12 cellular contexts compared by ENCODE assay signal in genomic region chr1:168235548-168235885, GRCh38. TPM values are rescaled to one million over a fixed set of nuclear protein-coding genes. Genes with fewer than 3 reads are reported as not detected.
DNase-seq lines count a peak whose midpoint lies in the region; ATAC-seq and TF ChIP-seq lines count a peak whose summit lies in the region.
"Had no signal": no experiment of that assay in that cellular context is flagged by ENCODE, and none has a peak within 500 bp of the region (broad histone marks: within the 10 kb centered on the region; RNA-seq: fewer than 3 reads in every experiment).

No MANE protein-coding gene starts in this region.

- peak; percentile 1 to 11 for ATAC-seq in activated T-cell treated with anti-CD3 and anti-CD28 coated beads, Interleukin-2, amount 50 U/mL, for 72 hours (replicated peaks in 1 of 2)
- no peak for ATAC-seq in activated T-cell treated with anti-CD3 and anti-CD28 coated beads, Interleukin-2, amount 50 U/mL, for 4 hours
- ATAC-seq in HG03378 (IDR thresholded peaks at IDR 0.05; ENCODE audit: unreplicated experiment) (peak; percentile 27), thoracic aorta (ENCODE audit: insufficient number of reproducible peaks, low FRiP score, low read depth) (no peak)
- ATAC-seq in effector memory CD8-positive, alpha-beta T cell (replicated peaks) = peak; percentile 27

- H3K4me1 ChIP-seq in thoracic aorta (ENCODE audit: control insufficient read depth in 1 of 2, low read depth in 2 of 2) = peaks cover 23 to 50% of the 10 kb centered on the region in 2 donors

- TF ChIP-seq CTCF in thoracic aorta (IDR thresholded peaks at IDR 0.05) = no peak
- TF ChIP-seq CTCF in GM10248 (IDR thresholded peaks at IDR 0.05; ENCODE audit: control extremely low read depth, extremely low read depth, low read depth, missing control alignments) = no peak

- H3K27me3 ChIP-seq in thoracic aorta (replicated peaks; ENCODE audit: insufficient read depth) = no peaks in the 10 kb centered on the region

- peak overlapping the region; percentile 35 for H3K4me3 ChIP-seq in thoracic aorta
- H3K4me3 ChIP-seq: mucosa of descending colon had no signal

- peaks cover 60% of the 10 kb centered on the region for H3K4me1 Mint-ChIP-seq in activated T-cell treated with anti-CD3 and anti-CD28 coated beads, Interleukin-2, amount 50 U/mL, for 72 hours (ENCODE audit: low read depth)
- H3K4me1 Mint-ChIP-seq in activated T-cell treated with anti-CD3 and anti-CD28 coated beads, Interleukin-2, amount 50 U/mL, for 4 hours (ENCODE audit: low read depth) = peaks cover 60% of the 10 kb centered on the region
- peaks cover 39 to 66% of the 10 kb centered on the region in 2 donors for H3K4me1 Mint-ChIP-seq in effector memory CD8-positive, alpha-beta T cell (ENCODE audit: low read depth in 2 of 2)

- H3K36me3 ChIP-seq in thoracic aorta = peaks cover 50% of the 10 kb centered on the region

- H3K9me3 Mint-ChIP-seq in activated T-cell treated with anti-CD3 and anti-CD28 coated beads, Interleukin-2, amount 50 U/mL, for 72 hours = peaks cover 0 to 2% of the 10 kb centered on the region in 2 donors
- H3K9me3 Mint-ChIP-seq in activated T-cell treated with anti-CD3 and anti-CD28 coated beads, Interleukin-2, amount 50 U/mL, for 4 hours = no peaks in the 10 kb centered on the region
- H3K9me3 Mint-ChIP-seq in effector memory CD8-positive, alpha-beta T cell = no peaks in the 10 kb centered on the region
- H3K9me3 Mint-ChIP-seq: activated CD4-positive, alpha-beta T cell treated with anti-CD3 and anti-CD28 coated beads, Interleukin-2, amount 10 ng/mL, durations not matched to agents 7 days and 5 days; stimulated activated naive B cell treated with anti-CD40 and anti-IgM and Interleukin-4, amounts not matched to agents 10 μg/mL and 1 μg/mL and 100 μg/mL, for 72 hours had no signal

- H3K36me3 Mint-ChIP-seq in activated T-cell treated with anti-CD3 and anti-CD28 coated beads, Interleukin-2, amount 50 U/mL, for 72 hours (ENCODE audit: insufficient read depth in 2 of 2) = peaks cover 18 to 61% of the 10 kb centered on the region in 2 donors
- H3K36me3 Mint-ChIP-seq in activated T-cell treated with anti-CD3 and anti-CD28 coated beads, Interleukin-2, amount 50 U/mL, for 4 hours (ENCODE audit: insufficient read depth) = peaks cover 73% of the 10 kb centered on the region
- H3K36me3 Mint-ChIP-seq in effector memory CD8-positive, alpha-beta T cell (ENCODE audit: insufficient read depth) = peaks cover 77% of the 10 kb centered on the region

- peak overlapping the region; percentile 61 to 93 for H3K4me3 Mint-ChIP-seq in activated T-cell treated with anti-CD3 and anti-CD28 coated beads, Interleukin-2, amount 50 U/mL, for 72 hours
- H3K4me3 Mint-ChIP-seq in activated T-cell treated with anti-CD3 and anti-CD28 coated beads, Interleukin-2, amount 50 U/mL, for 4 hours = no peak overlapping the region
- no peak overlapping the region for H3K4me3 Mint-ChIP-seq in effector memory CD8-positive, alpha-beta T cell
- H3K4me3 Mint-ChIP-seq: activated CD4-positive, alpha-beta T cell treated with anti-CD3 and anti-CD28 coated beads, Interleukin-2, amount 10 ng/mL, durations not matched to agents 7 days and 5 days; stimulated activated naive B cell treated with anti-CD40 and anti-IgM and Interleukin-4, amounts not matched to agents 10 μg/mL and 1 μg/mL and 100 μg/mL, for 72 hours had no signal

- no peaks in the 10 kb centered on the region for H3K9me3 ChIP-seq in thoracic aorta
- H3K9me3 ChIP-seq: mucosa of descending colon had no signal

- H3K27ac ChIP-seq in thoracic aorta = peak overlapping the region; percentile 51 to 63
- H3K27ac ChIP-seq: HL-60 had no signal

- POLR2A ChIA-PET in GM10248 (lab: Yijun Ruan, JAX) = interaction anchor here (0.5 to 1.4 kb wide), 3 partner anchors 8 to 519 kb away, joined by 3 read pairs; no protein-coding TSS in a partner anchor

- H3K27ac Mint-ChIP-seq in activated T-cell treated with anti-CD3 and anti-CD28 coated beads, Interleukin-2, amount 50 U/mL, for 72 hours = peak overlapping the region; percentile 78
- peak overlapping the region; percentile 6 to 53 for H3K27ac Mint-ChIP-seq in effector memory CD8-positive, alpha-beta T cell
- H3K27ac Mint-ChIP-seq: activated CD4-positive, alpha-beta T cell treated with anti-CD3 and anti-CD28 coated beads, Interleukin-2, amount 10 ng/mL, durations not matched to agents 7 days and 5 days; stimulated activated naive B cell treated with anti-CD40 and anti-IgM and Interleukin-4, amounts not matched to agents 10 μg/mL and 1 μg/mL and 100 μg/mL, for 72 hours had no signal

- no peaks in the 10 kb centered on the region for H3K27me3 Mint-ChIP-seq in activated T-cell treated with anti-CD3 and anti-CD28 coated beads, Interleukin-2, amount 50 U/mL, for 72 hours (ENCODE audit: low read depth)
- H3K27me3 Mint-ChIP-seq in activated T-cell treated with anti-CD3 and anti-CD28 coated beads, Interleukin-2, amount 50 U/mL, for 4 hours (ENCODE audit: low read depth) = no peaks in the 10 kb centered on the region
- no peaks in the 10 kb centered on the region for H3K27me3 Mint-ChIP-seq in effector memory CD8-positive, alpha-beta T cell
- H3K27me3 Mint-ChIP-seq: activated CD4-positive, alpha-beta T cell treated with anti-CD3 and anti-CD28 coated beads, Interleukin-2, amount 10 ng/mL, durations not matched to agents 7 days and 5 days; stimulated activated naive B cell treated with anti-CD40 and anti-IgM and Interleukin-4, amounts not matched to agents 10 μg/mL and 1 μg/mL and 100 μg/mL, for 72 hours had no signal

- CTCF ChIA-PET in GM10248 (lab: Yijun Ruan, JAX) = interaction anchor here (0.9 to 3.7 kb wide), 25 partner anchors 8 to 520 kb away, joined by 3 to 39 read pairs (median 6); partner anchors contain the start of gene SFT2D2

- DNase-seq in activated T-cell treated with anti-CD3 and anti-CD28 coated beads, Interleukin-2, amount 50 U/mL, for 72 hours = no peak
- no peak for DNase-seq in activated T-cell treated with anti-CD3 and anti-CD28 coated beads, Interleukin-2, amount 50 U/mL, for 4 hours
- DNase-seq in effector memory CD8-positive, alpha-beta T cell = no peak
- DNase-seq in thoracic aorta (ENCODE audit: low spot score) = no peak
- DNase-seq in SHP77 treated with DMSO at 0.1 percent for 48 hours (lab: John Stamatoyannopoulos, UW) = no peak
- no peak for DNase-seq in LoVo (ENCODE audit: low spot score)
- no peak for DNase-seq in GM10248 (ENCODE audit: extremely low spot score)

RNA-seq across cellular contexts. Expression of gene SFT2D2, which starts 9.7 kb away (rescaled TPM):
- 10 to 100 TPM; 62.7 to 66.9 TPM for total RNA-seq in activated T-cell treated with anti-CD3 and anti-CD28 coated beads, Interleukin-2, amount 50 U/mL, for 72 hours
- total RNA-seq in activated T-cell treated with anti-CD3 and anti-CD28 coated beads, Interleukin-2, amount 50 U/mL, for 4 hours = 10 to 100 TPM; 31.0 to 37.1 (median 36.9) TPM
- 100 to 1,000 TPM in 1 of 2 donors, 10 to 100 TPM in 1; 65.4 to 124 TPM for total RNA-seq in thoracic aorta

RNA-seq across cellular contexts. Expression of gene TBX19, which starts 45.2 kb away (rescaled TPM):
- 1 to 10 TPM; 6.3 to 7.2 TPM for total RNA-seq in activated T-cell treated with anti-CD3 and anti-CD28 coated beads, Interleukin-2, amount 50 U/mL, for 72 hours
- under 1 TPM; 0.47 to 0.57 (median 0.48) TPM for total RNA-seq in activated T-cell treated with anti-CD3 and anti-CD28 coated beads, Interleukin-2, amount 50 U/mL, for 4 hours
- total RNA-seq in thoracic aorta = 1 to 10 TPM; 8.4 to 9.9 TPM

RNA-seq across cellular contexts. Expression of gene TIPRL, which starts 56.8 kb away (rescaled TPM):
- 10 to 100 TPM; 67.5 to 68.3 TPM for total RNA-seq in activated T-cell treated with anti-CD3 and anti-CD28 coated beads, Interleukin-2, amount 50 U/mL, for 72 hours
- 10 to 100 TPM; 46.3 to 47.9 (median 46.7) TPM for total RNA-seq in activated T-cell treated with anti-CD3 and anti-CD28 coated beads, Interleukin-2, amount 50 U/mL, for 4 hours
- 10 to 100 TPM; 18.5 to 22.9 TPM for total RNA-seq in thoracic aorta

Comparison
In these comparisons a context has a peak if more than half of its experiments do, and no peak if none do; other contexts are left out.
1. ATAC-seq: peak in activated T-cell treated with anti-CD3 and anti-CD28 coated beads, Interleukin-2, amount 50 U/mL, for 72 hours (2 of 2), HG03378 (single experiment) and effector memory CD8-positive, alpha-beta T cell (single experiment); none in activated T-cell treated with anti-CD3 and anti-CD28 coated beads, Interleukin-2, amount 50 U/mL, for 4 hours (0 of 2) and thoracic aorta (single experiment).
2. H3K4me3 Mint-ChIP-seq: peak in activated T-cell treated with anti-CD3 and anti-CD28 coated beads, Interleukin-2, amount 50 U/mL, for 72 hours (2 of 2); none in activated T-cell treated with anti-CD3 and anti-CD28 coated beads, Interleukin-2, amount 50 U/mL, for 4 hours (single experiment) and effector memory CD8-positive, alpha-beta T cell (0 of 2).
3. RNA of gene TBX19, which starts 45.2 kb away (total RNA-seq): 8.4 to 9.9 TPM in thoracic aorta and 6.3 to 7.2 TPM in activated T-cell treated with anti-CD3 and anti-CD28 coated beads, Interleukin-2, amount 50 U/mL, for 72 hours; 0.47 to 0.57 TPM in activated T-cell treated with anti-CD3 and anti-CD28 coated beads, Interleukin-2, amount 50 U/mL, for 4 hours; every median in the first group is over 4 times any median in the second.